18 cellular contexts compared by ENCODE assay signal in the genomic region with DNA sequence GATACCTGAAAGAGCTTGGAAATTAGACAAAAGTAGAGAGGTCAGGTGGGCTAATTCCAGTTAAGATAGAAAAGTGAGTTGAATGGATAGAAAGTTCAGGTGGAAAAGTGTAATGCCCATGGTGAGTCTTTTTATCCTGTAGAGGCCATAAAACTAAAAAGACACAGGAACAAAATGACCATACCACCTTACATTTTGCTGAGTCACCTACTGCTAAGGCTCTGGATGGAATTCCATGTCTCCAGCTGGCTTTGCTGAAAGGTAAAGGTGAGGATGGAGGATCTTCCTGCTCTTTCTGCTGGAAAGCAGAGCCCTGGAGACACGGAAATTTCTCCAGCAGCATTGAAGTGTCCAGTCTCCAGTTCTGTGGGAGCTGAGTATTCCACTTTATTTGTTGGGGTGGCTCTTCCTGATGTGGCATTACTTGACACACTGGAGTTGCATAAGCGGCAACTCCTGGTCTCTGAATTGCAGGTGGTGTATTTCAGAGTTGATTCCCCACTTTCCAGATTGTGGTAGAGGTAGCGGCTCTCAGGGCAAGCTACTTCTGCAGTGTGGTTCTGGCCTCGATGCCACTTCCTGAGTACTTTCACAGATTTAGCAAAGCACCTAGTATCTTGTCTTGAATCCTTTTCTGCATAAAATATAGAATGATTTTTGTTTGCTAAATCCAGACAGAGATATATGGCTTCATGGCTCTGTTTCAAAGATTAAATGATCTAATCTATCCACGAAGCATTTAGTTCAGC. TPM values are rescaled to one million over a fixed set of nuclear protein-coding genes. Genes with fewer than 3 reads are reported as not detected.
DNase-seq lines count a peak whose midpoint lies in the region; ATAC-seq and TF ChIP-seq lines count a peak whose summit lies in the region.
"Had no signal": no experiment of that assay in that cellular context is flagged by ENCODE, and none has a peak within 500 bp of the region (broad histone marks: within the 10 kb centered on the region; RNA-seq: fewer than 3 reads in every experiment).

No MANE protein-coding gene starts in this region.

- ATAC-seq in activated naive CD8-positive, alpha-beta T cell treated with anti-CD3 and anti-CD28 coated beads, Interleukin-2, amount 50 U/mL, for 24 hours = no peak
- no peak for ATAC-seq in GM23338
- peak; percentile 63 for ATAC-seq in activated CD8-positive, alpha-beta T cell treated with anti-CD3 and anti-CD28 coated beads, Interleukin-2, amount 10 ng/mL, durations not matched to agents 7 days and 5 days
- ATAC-seq in natural killer cell = peak in 2 of 3 donors; percentile 58 to 78
- no peak for ATAC-seq in HG03139 (IDR thresholded peaks at IDR 0.05; ENCODE audit: unreplicated experiment)
- no peak for ATAC-seq in HG03520 (IDR thresholded peaks at IDR 0.05; ENCODE audit: unreplicated experiment)
- ATAC-seq: CD8-positive, alpha-beta T cell had no signal

- no peaks in the 10 kb centered on the region for H3K9me2 ChIP-seq in GM23338 (ENCODE audit: insufficient read depth)

- CTCF ChIA-PET in activated CD8-positive, alpha-beta T cell treated with anti-CD3 and anti-CD28 coated beads, Interleukin-2, amount 10 ng/mL, durations not matched to agents 7 days and 5 days (lab: Charles Lee) = interaction anchor here (0.9 to 1.5 kb wide), 2 partner anchors 43 to 246 kb away, joined by 3 to 7 read pairs; no protein-coding TSS in a partner anchor

- H3K27me3 Mint-ChIP-seq in activated naive CD8-positive, alpha-beta T cell = peaks cover 7% of the 10 kb centered on the region
- peaks cover 17% of the 10 kb centered on the region for H3K27me3 Mint-ChIP-seq in activated naive CD8-positive, alpha-beta T cell treated with anti-CD3 and anti-CD28 coated beads, Interleukin-2, amount 50 U/mL, for 24 hours
- H3K27me3 Mint-ChIP-seq in GM23338 (ENCODE audit: insufficient read depth, low read depth, poor library complexity) = peaks cover 5% of the 10 kb centered on the region
- peaks cover 13% of the 10 kb centered on the region for H3K27me3 Mint-ChIP-seq in activated CD8-positive, alpha-beta T cell treated with anti-CD3 and anti-CD28 coated beads, Interleukin-2, amount 10 ng/mL, durations not matched to agents 7 days and 5 days (ENCODE audit: low read depth)
- peaks cover 51 to 79% of the 10 kb centered on the region in 2 donors for H3K27me3 Mint-ChIP-seq in natural killer cell (ENCODE audit: low read depth in 2 of 2)

- peaks cover 5% of the 10 kb centered on the region for H3K4me1 Mint-ChIP-seq in activated naive CD8-positive, alpha-beta T cell (ENCODE audit: low read depth)
- H3K4me1 Mint-ChIP-seq in activated naive CD8-positive, alpha-beta T cell treated with anti-CD3 and anti-CD28 coated beads, Interleukin-2, amount 50 U/mL, for 24 hours = peaks cover 3% of the 10 kb centered on the region
- H3K4me1 Mint-ChIP-seq in GM23338 (peaks cover 6% of the 10 kb centered on the region), natural killer cell (peaks cover 13 to 17% of the 10 kb centered on the region in 2 donors)
- peaks cover 22% of the 10 kb centered on the region for H3K4me1 Mint-ChIP-seq in activated CD8-positive, alpha-beta T cell treated with anti-CD3 and anti-CD28 coated beads, Interleukin-2, amount 10 ng/mL, durations not matched to agents 7 days and 5 days (ENCODE audit: low read depth)

- H3K27ac Mint-ChIP-seq in activated naive CD8-positive, alpha-beta T cell = peak overlapping the region; percentile 3
- H3K27ac Mint-ChIP-seq in activated naive CD8-positive, alpha-beta T cell treated with anti-CD3 and anti-CD28 coated beads, Interleukin-2, amount 50 U/mL, for 24 hours = no peak overlapping the region
- H3K27ac Mint-ChIP-seq in GM23338 (no peak overlapping the region), natural killer cell (no peak overlapping the region)
- H3K27ac Mint-ChIP-seq in activated CD8-positive, alpha-beta T cell treated with anti-CD3 and anti-CD28 coated beads, Interleukin-2, amount 10 ng/mL, durations not matched to agents 7 days and 5 days = no peak overlapping the region
- H3K27ac Mint-ChIP-seq: CD8-positive, alpha-beta T cell had no signal

- intact Hi-C loops in natural killer cell (cut with micrococcal nuclease) = no loop called here

- no peaks in the 10 kb centered on the region for H3K27me3 ChIP-seq in GM23338 (ENCODE audit: insufficient read depth)
- H3K27me3 ChIP-seq: BE2C, MG63 had no signal

- no peak overlapping the region for H3K4me3 ChIP-seq in GM23338
- H3K4me3 ChIP-seq: MG63 had no signal

- H3F3A ChIP-seq in GM23338 (replicated peaks; ENCODE audit: low read depth) = no peaks in the 10 kb centered on the region

- H2AFZ ChIP-seq in GM23338 = 0 out of 2 replicates have a peak overlapping the region, but pooled peaks have one; percentile 68

- H3K36me3 Mint-ChIP-seq in activated naive CD8-positive, alpha-beta T cell = peaks cover 3% of the 10 kb centered on the region
- H3K36me3 Mint-ChIP-seq in activated naive CD8-positive, alpha-beta T cell treated with anti-CD3 and anti-CD28 coated beads, Interleukin-2, amount 50 U/mL, for 24 hours (ENCODE audit: low read depth) = no peaks in the 10 kb centered on the region
- H3K36me3 Mint-ChIP-seq in GM23338 (ENCODE audit: low read depth) (no peaks in the 10 kb centered on the region), natural killer cell (no peaks in the 10 kb centered on the region)
- H3K36me3 Mint-ChIP-seq in activated CD8-positive, alpha-beta T cell treated with anti-CD3 and anti-CD28 coated beads, Interleukin-2, amount 10 ng/mL, durations not matched to agents 7 days and 5 days (ENCODE audit: low read depth) = no peaks in the 10 kb centered on the region
- H3K36me3 Mint-ChIP-seq: CD8-positive, alpha-beta T cell had no signal

- TF ChIP-seq CTCF in GM23338 (conservative IDR thresholded peaks at IDR 0.05; ENCODE audit: low read depth in 2 of 2) = no peak
- no peak for TF ChIP-seq CTCF in natural killer cell (IDR thresholded peaks at IDR 0.05)

- no peak overlapping the region for H3K27ac ChIP-seq in GM23338 (ENCODE audit: low read depth)
- H3K27ac ChIP-seq: KMS-11 had no signal

- no peak overlapping the region for H3K4me2 ChIP-seq in GM23338
- H3K4me2 ChIP-seq: KMS-11 had no signal

- POLR2A ChIA-PET in activated CD8-positive, alpha-beta T cell treated with anti-CD3 and anti-CD28 coated beads, Interleukin-2, amount 10 ng/mL, durations not matched to agents 7 days and 5 days (lab: Charles Lee) = no interaction called here

- H3K36me3 ChIP-seq in GM23338 (ENCODE audit: insufficient read depth) = no peaks in the 10 kb centered on the region
- H3K36me3 ChIP-seq: BE2C, MG63 had no signal

- no peak overlapping the region for H3K4me3 Mint-ChIP-seq in activated naive CD8-positive, alpha-beta T cell
- no peak overlapping the region for H3K4me3 Mint-ChIP-seq in activated naive CD8-positive, alpha-beta T cell treated with anti-CD3 and anti-CD28 coated beads, Interleukin-2, amount 50 U/mL, for 24 hours
- no peak overlapping the region for H3K4me3 Mint-ChIP-seq in GM23338
- H3K4me3 Mint-ChIP-seq in activated CD8-positive, alpha-beta T cell treated with anti-CD3 and anti-CD28 coated beads, Interleukin-2, amount 10 ng/mL, durations not matched to agents 7 days and 5 days = no peak overlapping the region
- no peak overlapping the region for H3K4me3 Mint-ChIP-seq in natural killer cell
- H3K4me3 Mint-ChIP-seq: CD8-positive, alpha-beta T cell had no signal

- no peaks in the 10 kb centered on the region for H3K4me1 ChIP-seq in GM23338 (ENCODE audit: insufficient read depth)
- H3K4me1 ChIP-seq: BE2C had no signal

- H4K20me1 ChIP-seq in GM23338 (replicated peaks; ENCODE audit: insufficient read depth) = no peaks in the 10 kb centered on the region

- no peaks in the 10 kb centered on the region for H3K9me3 Mint-ChIP-seq in activated naive CD8-positive, alpha-beta T cell (ENCODE audit: low read depth)
- H3K9me3 Mint-ChIP-seq in activated naive CD8-positive, alpha-beta T cell treated with anti-CD3 and anti-CD28 coated beads, Interleukin-2, amount 50 U/mL, for 24 hours = no peaks in the 10 kb centered on the region
- no peaks in the 10 kb centered on the region for H3K9me3 Mint-ChIP-seq in GM23338
- no peaks in the 10 kb centered on the region for H3K9me3 Mint-ChIP-seq in activated CD8-positive, alpha-beta T cell treated with anti-CD3 and anti-CD28 coated beads, Interleukin-2, amount 10 ng/mL, durations not matched to agents 7 days and 5 days (ENCODE audit: insufficient read depth)
- H3K9me3 Mint-ChIP-seq in natural killer cell = no peaks in the 10 kb centered on the region
- H3K9me3 Mint-ChIP-seq: CD8-positive, alpha-beta T cell had no signal

- no peak for DNase-seq in activated naive CD8-positive, alpha-beta T cell treated with anti-CD3 and anti-CD28 coated beads, Interleukin-2, amount 50 U/mL, for 24 hours
- no peak for DNase-seq in GM23338 (ENCODE audit: low spot score)
- DNase-seq in activated CD8-positive, alpha-beta T cell treated with anti-CD3 and anti-CD28 coated beads, Interleukin-2, amount 10 ng/mL, durations not matched to agents 7 days and 5 days = peak; percentile 45
- DNase-seq in natural killer cell = no peak
- DNase-seq: BE2C, EL, HCEC 1CT, MG63, NCI-H1105, NCI-H1694 treated with DMSO at 0.1 percent for 48 hours, NCI-H446 treated with DMSO at 0.1 percent for 48 hours, NCI-H748 treated with DMSO at 0.1 percent for 48 hours, SHP77 had no signal

- no peaks in the 10 kb centered on the region for H3K79me2 ChIP-seq in GM23338 (replicated peaks; ENCODE audit: insufficient read depth)

TF ChIP-seq in GM23338, 12 proteins besides CTCF, POLR2A, EP300 and RAD21 (continues in another document):
- TF ChIP-seq NANOG (IDR thresholded peaks at IDR 0.05; ENCODE audit: borderline replicate concordance) = no peak
- no peak for TF ChIP-seq JUNB (IDR thresholded peaks at IDR 0.05; ENCODE audit: unreplicated experiment)
- no peak for TF ChIP-seq ZNF331 (CRISPR knock-in tag; IDR thresholded peaks at IDR 0.05; ENCODE audit: low read depth)
- TF ChIP-seq STAT1 (IDR thresholded peaks at IDR 0.05; ENCODE audit: unreplicated experiment) = no peak
- no peak for TF ChIP-seq EZH2phosphoT487 (IDR thresholded peaks at IDR 0.05; ENCODE audit: unreplicated experiment)

RNA-seq across cellular contexts. Expression of a gene that starts 10.7 kb away (rescaled TPM):
- total RNA-seq in GM23338 (2014; rRNA removed; shearing (Covaris generic)) = not detected in 2 replicates
- not detected in 2 replicates for polyA plus RNA-seq in GM23338 (2016; fragmentation: Nextera tagmentation; extraction: Ambion mirVana)
- not detected for total RNA-seq in activated CD8-positive, alpha-beta T cell treated with anti-CD3 and anti-CD28 coated beads, Interleukin-2, amount 10 ng/mL, durations not matched to agents 7 days and 5 days
- not detected for total RNA-seq in natural killer cell
- total RNA-seq: CD8-positive, alpha-beta T cell had no signal

RNA-seq across cellular contexts. Expression of a gene that starts 55.0 kb away (rescaled TPM):
- 0.17 and 0.47 TPM in 2 replicates for total RNA-seq in GM23338 (2014; rRNA removed; shearing (Covaris generic))
- polyA plus RNA-seq in GM23338 (2016; fragmentation: Nextera tagmentation; extraction: Ambion mirVana) = 0.26 TPM in 1 of 2 replicates, not detected in the other
- not detected for total RNA-seq in activated CD8-positive, alpha-beta T cell treated with anti-CD3 and anti-CD28 coated beads, Interleukin-2, amount 10 ng/mL, durations not matched to agents 7 days and 5 days
- total RNA-seq in natural killer cell = 1 to 10 TPM in 1 of 3 donors, under 1 TPM in 2; 0.45 to 3.1 (median 0.68) TPM

Comparison
In these comparisons a context has a peak if more than half of its experiments do, and no peak if none do; other contexts are left out.
1. ATAC-seq: peak in activated CD8-positive, alpha-beta T cell treated with anti-CD3 and anti-CD28 coated beads, Interleukin-2, amount 10 ng/mL, durations not matched to agents 7 days and 5 days (single experiment) and natural killer cell (2 of 3); none in activated naive CD8-positive, alpha-beta T cell treated with anti-CD3 and anti-CD28 coated beads, Interleukin-2, amount 50 U/mL, for 24 hours (single experiment), GM23338 (single experiment), HG03139 (single experiment) and HG03520 (single experiment).